Comparison of ENCODE assay signal across 1 cellular context in genomic region chr1:109565241-109565640, GRCh38.
TF ChIP-seq lines count a peak whose summit lies in the region.

No MANE protein-coding gene starts in this region.

TF ChIP-seq in GM23338, 12 proteins besides CTCF, POLR2A, EP300 and RAD21 (continued from another document):
- no peak for TF ChIP-seq ZNF462 (CRISPR knock-in tag; IDR thresholded peaks at IDR 0.05)
- TF ChIP-seq ZNF331 (CRISPR knock-in tag; IDR thresholded peaks at IDR 0.05; ENCODE audit: low read depth), result no peak
- TF ChIP-seq NANOG (IDR thresholded peaks at IDR 0.05; ENCODE audit: borderline replicate concordance), result no peak
- TF ChIP-seq EZH2 (IDR thresholded peaks at IDR 0.05; ENCODE audit: low read depth, unreplicated experiment), result no peak
- TF ChIP-seq, protein P1, sequence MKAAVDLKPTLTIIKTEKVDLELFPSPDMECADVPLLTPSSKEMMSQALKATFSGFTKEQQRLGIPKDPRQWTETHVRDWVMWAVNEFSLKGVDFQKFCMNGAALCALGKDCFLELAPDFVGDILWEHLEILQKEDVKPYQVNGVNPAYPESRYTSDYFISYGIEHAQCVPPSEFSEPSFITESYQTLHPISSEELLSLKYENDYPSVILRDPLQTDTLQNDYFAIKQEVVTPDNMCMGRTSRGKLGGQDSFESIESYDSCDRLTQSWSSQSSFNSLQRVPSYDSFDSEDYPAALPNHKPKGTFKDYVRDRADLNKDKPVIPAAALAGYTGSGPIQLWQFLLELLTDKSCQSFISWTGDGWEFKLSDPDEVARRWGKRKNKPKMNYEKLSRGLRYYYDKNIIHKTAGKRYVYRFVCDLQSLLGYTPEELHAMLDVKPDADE (IDR thresholded peaks at IDR 0.05), result no peak
- no peak for TF ChIP-seq CREB1 (CRISPR knock-in tag; IDR thresholded peaks at IDR 0.05; ENCODE audit: low read depth)
- no peak for TF ChIP-seq EZH2phosphoT487 (IDR thresholded peaks at IDR 0.05; ENCODE audit: unreplicated experiment)
- no peak for TF ChIP-seq JUNB (IDR thresholded peaks at IDR 0.05; ENCODE audit: unreplicated experiment)
